Comparison of ENCODE assay signal across 1 cellular context in the genomic region with DNA sequence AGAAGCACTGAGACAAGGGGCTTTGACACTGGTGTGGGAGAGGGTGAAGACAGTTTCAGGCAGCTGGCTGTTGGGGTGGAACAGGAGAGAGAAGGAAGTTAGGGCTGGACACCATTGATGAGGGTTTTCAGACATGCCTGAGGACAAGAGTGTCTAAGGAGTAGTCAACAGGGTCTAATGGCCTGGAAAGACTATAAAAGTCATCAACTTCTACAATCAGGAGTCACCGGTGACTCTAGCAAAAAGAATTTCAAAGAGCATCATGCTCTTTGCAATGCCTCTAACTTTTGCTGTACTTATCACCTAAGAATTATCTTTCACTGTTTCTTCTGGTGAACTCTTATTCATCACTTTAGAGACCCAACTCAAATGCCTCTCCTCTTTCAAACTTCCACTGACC.
TF ChIP-seq lines count a peak whose summit lies in the region.

No MANE protein-coding gene starts in this region.

TF ChIP-seq in GM23338, 12 proteins besides CTCF, POLR2A, EP300 and RAD21 (continued from another document):
- TF ChIP-seq, protein P1, sequence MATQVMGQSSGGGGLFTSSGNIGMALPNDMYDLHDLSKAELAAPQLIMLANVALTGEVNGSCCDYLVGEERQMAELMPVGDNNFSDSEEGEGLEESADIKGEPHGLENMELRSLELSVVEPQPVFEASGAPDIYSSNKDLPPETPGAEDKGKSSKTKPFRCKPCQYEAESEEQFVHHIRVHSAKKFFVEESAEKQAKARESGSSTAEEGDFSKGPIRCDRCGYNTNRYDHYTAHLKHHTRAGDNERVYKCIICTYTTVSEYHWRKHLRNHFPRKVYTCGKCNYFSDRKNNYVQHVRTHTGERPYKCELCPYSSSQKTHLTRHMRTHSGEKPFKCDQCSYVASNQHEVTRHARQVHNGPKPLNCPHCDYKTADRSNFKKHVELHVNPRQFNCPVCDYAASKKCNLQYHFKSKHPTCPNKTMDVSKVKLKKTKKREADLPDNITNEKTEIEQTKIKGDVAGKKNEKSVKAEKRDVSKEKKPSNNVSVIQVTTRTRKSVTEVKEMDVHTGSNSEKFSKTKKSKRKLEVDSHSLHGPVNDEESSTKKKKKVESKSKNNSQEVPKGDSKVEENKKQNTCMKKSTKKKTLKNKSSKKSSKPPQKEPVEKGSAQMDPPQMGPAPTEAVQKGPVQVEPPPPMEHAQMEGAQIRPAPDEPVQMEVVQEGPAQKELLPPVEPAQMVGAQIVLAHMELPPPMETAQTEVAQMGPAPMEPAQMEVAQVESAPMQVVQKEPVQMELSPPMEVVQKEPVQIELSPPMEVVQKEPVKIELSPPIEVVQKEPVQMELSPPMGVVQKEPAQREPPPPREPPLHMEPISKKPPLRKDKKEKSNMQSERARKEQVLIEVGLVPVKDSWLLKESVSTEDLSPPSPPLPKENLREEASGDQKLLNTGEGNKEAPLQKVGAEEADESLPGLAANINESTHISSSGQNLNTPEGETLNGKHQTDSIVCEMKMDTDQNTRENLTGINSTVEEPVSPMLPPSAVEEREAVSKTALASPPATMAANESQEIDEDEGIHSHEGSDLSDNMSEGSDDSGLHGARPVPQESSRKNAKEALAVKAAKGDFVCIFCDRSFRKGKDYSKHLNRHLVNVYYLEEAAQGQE (IDR thresholded peaks at IDR 0.05; ENCODE audit: unreplicated experiment), result no peak
- TF ChIP-seq ZNF114 (CRISPR knock-in tag; IDR thresholded peaks at IDR 0.05), result no peak
- TF ChIP-seq, protein P2, sequence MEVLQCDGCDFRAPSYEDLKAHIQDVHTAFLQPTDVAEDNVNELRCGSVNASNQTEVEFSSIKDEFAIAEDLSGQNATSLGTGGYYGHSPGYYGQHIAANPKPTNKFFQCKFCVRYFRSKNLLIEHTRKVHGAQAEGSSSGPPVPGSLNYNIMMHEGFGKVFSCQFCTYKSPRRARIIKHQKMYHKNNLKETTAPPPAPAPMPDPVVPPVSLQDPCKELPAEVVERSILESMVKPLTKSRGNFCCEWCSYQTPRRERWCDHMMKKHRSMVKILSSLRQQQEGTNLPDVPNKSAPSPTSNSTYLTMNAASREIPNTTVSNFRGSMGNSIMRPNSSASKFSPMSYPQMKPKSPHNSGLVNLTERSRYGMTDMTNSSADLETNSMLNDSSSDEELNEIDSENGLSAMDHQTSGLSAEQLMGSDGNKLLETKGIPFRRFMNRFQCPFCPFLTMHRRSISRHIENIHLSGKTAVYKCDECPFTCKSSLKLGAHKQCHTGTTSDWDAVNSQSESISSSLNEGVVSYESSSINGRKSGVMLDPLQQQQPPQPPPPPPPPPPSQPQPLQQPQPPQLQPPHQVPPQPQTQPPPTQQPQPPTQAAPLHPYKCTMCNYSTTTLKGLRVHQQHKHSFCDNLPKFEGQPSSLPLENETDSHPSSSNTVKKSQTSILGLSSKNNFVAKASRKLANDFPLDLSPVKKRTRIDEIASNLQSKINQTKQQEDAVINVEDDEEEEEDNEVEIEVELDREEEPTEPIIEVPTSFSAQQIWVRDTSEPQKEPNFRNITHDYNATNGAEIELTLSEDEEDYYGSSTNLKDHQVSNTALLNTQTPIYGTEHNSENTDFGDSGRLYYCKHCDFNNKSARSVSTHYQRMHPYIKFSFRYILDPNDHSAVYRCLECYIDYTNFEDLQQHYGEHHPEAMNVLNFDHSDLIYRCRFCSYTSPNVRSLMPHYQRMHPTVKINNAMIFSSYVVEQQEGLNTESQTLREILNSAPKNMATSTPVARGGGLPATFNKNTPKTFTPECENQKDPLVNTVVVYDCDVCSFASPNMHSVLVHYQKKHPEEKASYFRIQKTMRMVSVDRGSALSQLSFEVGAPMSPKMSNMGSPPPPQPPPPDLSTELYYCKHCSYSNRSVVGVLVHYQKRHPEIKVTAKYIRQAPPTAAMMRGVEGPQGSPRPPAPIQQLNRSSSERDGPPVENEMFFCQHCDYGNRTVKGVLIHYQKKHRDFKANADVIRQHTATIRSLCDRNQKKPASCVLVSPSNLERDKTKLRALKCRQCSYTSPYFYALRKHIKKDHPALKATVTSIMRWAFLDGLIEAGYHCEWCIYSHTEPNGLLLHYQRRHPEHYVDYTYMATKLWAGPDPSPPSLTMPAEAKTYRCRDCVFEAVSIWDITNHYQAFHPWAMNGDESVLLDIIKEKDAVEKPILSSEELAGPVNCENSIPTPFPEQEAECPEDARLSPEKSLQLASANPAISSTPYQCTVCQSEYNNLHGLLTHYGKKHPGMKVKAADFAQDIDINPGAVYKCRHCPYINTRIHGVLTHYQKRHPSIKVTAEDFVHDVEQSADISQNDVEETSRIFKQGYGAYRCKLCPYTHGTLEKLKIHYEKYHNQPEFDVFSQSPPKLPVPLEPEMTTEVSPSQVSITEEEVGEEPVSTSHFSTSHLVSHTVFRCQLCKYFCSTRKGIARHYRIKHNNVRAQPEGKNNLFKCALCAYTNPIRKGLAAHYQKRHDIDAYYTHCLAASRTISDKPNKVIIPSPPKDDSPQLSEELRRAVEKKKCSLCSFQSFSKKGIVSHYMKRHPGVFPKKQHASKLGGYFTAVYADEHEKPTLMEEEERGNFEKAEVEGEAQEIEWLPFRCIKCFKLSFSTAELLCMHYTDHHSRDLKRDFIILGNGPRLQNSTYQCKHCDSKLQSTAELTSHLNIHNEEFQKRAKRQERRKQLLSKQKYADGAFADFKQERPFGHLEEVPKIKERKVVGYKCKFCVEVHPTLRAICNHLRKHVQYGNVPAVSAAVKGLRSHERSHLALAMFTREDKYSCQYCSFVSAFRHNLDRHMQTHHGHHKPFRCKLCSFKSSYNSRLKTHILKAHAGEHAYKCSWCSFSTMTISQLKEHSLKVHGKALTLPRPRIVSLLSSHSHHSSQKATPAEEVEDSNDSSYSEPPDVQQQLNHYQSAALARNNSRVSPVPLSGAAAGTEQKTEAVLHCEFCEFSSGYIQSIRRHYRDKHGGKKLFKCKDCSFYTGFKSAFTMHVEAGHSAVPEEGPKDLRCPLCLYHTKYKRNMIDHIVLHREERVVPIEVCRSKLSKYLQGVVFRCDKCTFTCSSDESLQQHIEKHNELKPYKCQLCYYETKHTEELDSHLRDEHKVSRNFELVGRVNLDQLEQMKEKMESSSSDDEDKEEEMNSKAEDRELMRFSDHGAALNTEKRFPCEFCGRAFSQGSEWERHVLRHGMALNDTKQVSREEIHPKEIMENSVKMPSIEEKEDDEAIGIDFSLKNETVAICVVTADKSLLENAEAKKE (CRISPR knock-in tag; IDR thresholded peaks at IDR 0.05), result no peak
- no peak for TF ChIP-seq ZNF331 (CRISPR knock-in tag; IDR thresholded peaks at IDR 0.05; ENCODE audit: low read depth)
- no peak for TF ChIP-seq EZH2phosphoT487 (IDR thresholded peaks at IDR 0.05; ENCODE audit: unreplicated experiment)
- no peak for TF ChIP-seq POLR2AphosphoS5 (IDR thresholded peaks at IDR 0.05; ENCODE audit: low read depth)
- no peak for TF ChIP-seq STAT1 (IDR thresholded peaks at IDR 0.05; ENCODE audit: unreplicated experiment)
- no peak for TF ChIP-seq JUNB (IDR thresholded peaks at IDR 0.05; ENCODE audit: unreplicated experiment)
